12 cellular contexts compared by ENCODE assay signal in the genomic region with DNA sequence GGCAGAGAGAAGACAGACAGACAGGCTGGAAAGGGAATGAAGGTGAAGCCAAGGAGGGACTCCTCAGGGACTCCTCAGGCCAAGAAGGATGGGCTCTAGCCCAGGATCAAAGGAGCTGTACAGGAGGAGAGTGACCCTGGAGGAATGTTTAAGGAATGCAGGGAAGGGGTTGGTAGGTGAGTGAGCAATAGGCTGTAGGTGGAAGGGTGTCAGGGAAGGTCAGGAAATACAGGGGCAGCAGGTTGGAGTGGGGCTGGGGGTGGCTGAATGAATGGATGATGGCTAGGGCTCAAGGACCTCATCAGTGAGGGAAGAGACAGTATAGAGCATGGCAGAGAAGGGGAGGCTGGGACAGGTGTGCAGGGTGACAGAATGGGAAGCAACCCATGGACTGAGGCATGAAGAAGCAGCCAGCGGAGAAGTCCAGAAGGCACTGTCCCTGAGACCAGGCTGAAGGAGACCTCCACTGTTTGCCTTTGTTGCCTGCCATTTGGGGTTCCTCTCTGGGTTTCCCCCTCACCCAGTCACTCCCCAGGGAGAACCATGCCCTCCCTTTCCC. TPM values are rescaled to one million over a fixed set of nuclear protein-coding genes. Genes with fewer than 3 reads are reported as not detected.
DNase-seq lines count a peak whose midpoint lies in the region; ATAC-seq and FAIRE-seq lines count a peak whose summit lies in the region.
"Had no signal": no experiment of that assay in that cellular context is flagged by ENCODE, and none has a peak within 500 bp of the region (broad histone marks: within the 10 kb centered on the region; RNA-seq: fewer than 3 reads in every experiment).

No MANE protein-coding gene starts in this region.

- peaks cover 29% of the 10 kb centered on the region for H3K36me3 ChIP-seq in CD4-positive, CD25-positive, alpha-beta regulatory T cell (ENCODE audit: control insufficient read depth, insufficient read depth, low read length)
- H3K36me3 ChIP-seq in HUES48 (ENCODE audit: control insufficient read depth, insufficient read depth, low read length) (peaks cover 31% of the 10 kb centered on the region), ectodermal cell (ENCODE audit: control insufficient read depth, insufficient read depth, low read length) (peaks cover 31% of the 10 kb centered on the region), small intestine (ENCODE audit: control insufficient read depth in 2 of 2, insufficient read depth in 2 of 2, low read length in 2 of 2) (peaks cover 2% of the 10 kb centered on the region in 2 donors)

- DNase-seq in CD4-positive, CD25-positive, alpha-beta regulatory T cell, result no peak
- no peak for DNase-seq in natural killer cell treated with Interleukin-12 subunit alpha and Interleukin-12 subunit beta and Interleukin-15 and Interleukin-18, amount 100 ng/mL, for 72 hours (ENCODE audit: low spot score)
- DNase-seq in inferior parietal cortex (ENCODE audit: extremely low spot score) (no peak), small intestine (no peak), frontal cortex (ENCODE audit: low spot score in 2 of 2) (no peak), HTR-8/SVneo (ENCODE audit: insufficient read length, low spot score) (no peak)
- DNase-seq: NCI-H2171 treated with DMSO at 0.1 percent for 48 hours; SHP77 treated with DMSO at 0.1 percent for 48 hours; stimulated activated CD4-positive, alpha-beta T cell treated with anti-CD3 and anti-CD28 coated beads, Interleukin-2, amount 100 ng/mL, for 48 hours; upper lobe of right lung had no signal

- ATAC-seq in CD4-positive, CD25-positive, alpha-beta regulatory T cell (ENCODE audit: low read depth in 2 of 2), result no peak
- no peak for ATAC-seq in natural killer cell treated with Interleukin-12 subunit alpha and Interleukin-12 subunit beta and Interleukin-15 and Interleukin-18, amount 100 ng/mL, for 72 hours
- ATAC-seq: upper lobe of right lung had no signal

- peak overlapping the region; percentile 56 to 84 (median 82) for H3K4me3 Mint-ChIP-seq in CD4-positive, CD25-positive, alpha-beta regulatory T cell
- H3K4me3 Mint-ChIP-seq in natural killer cell treated with Interleukin-12 subunit alpha and Interleukin-12 subunit beta and Interleukin-15 and Interleukin-18, amount 100 ng/mL, for 72 hours, result peak overlapping the region; percentile 24

- H3K36me3 Mint-ChIP-seq in CD4-positive, CD25-positive, alpha-beta regulatory T cell, result peaks cover 32% of the 10 kb centered on the region
- H3K36me3 Mint-ChIP-seq in natural killer cell treated with Interleukin-12 subunit alpha and Interleukin-12 subunit beta and Interleukin-15 and Interleukin-18, amount 100 ng/mL, for 72 hours, result peaks cover 6% of the 10 kb centered on the region

- H3K27ac Mint-ChIP-seq in CD4-positive, CD25-positive, alpha-beta regulatory T cell, result peak overlapping the region in 2 of 3 donors; percentile 67 to 94
- H3K27ac Mint-ChIP-seq in natural killer cell treated with Interleukin-12 subunit alpha and Interleukin-12 subunit beta and Interleukin-15 and Interleukin-18, amount 100 ng/mL, for 72 hours, result peak overlapping the region; percentile 7 to 9

- FAIRE-seq in small intestine (lab: Jason Lieb, UNC) (no peak), frontal cortex (lab: Jason Lieb, UNC) (no peak), HTR-8/SVneo (lab: Jason Lieb, UNC) (no peak)

- no peak overlapping the region for H3K27ac ChIP-seq in CD4-positive, CD25-positive, alpha-beta regulatory T cell (ENCODE audit: insufficient read depth, low read length, poor library complexity, severe bottlenecking)
- H3K27ac ChIP-seq in HUES48 (ENCODE audit: low read depth, low read length) (peak overlapping the region; percentile 98), ectodermal cell (ENCODE audit: insufficient read depth, low read depth, low read length, poor library complexity, severe bottlenecking) (peak overlapping the region; percentile 36), small intestine (ENCODE audit: low read depth in 1 of 2, low read length in 1 of 2) (no peak overlapping the region)
- H3K27ac ChIP-seq: upper lobe of right lung had no signal

- H3K4me3 ChIP-seq in CD4-positive, CD25-positive, alpha-beta regulatory T cell (ENCODE audit: low read depth, low read length), result no peak overlapping the region
- H3K4me3 ChIP-seq in HUES48 (ENCODE audit: low read depth, low read length) (peak overlapping the region; percentile 65), ectodermal cell (ENCODE audit: insufficient read depth, low read depth, low read length) (peak overlapping the region; percentile 40), small intestine (ENCODE audit: low read depth in 1 of 2, low read length in 2 of 2) (no peak overlapping the region)
- H3K4me3 ChIP-seq: upper lobe of right lung had no signal

- H3K4me1 ChIP-seq in CD4-positive, CD25-positive, alpha-beta regulatory T cell (ENCODE audit: control insufficient read depth, insufficient read depth, low read length, poor library complexity, severe bottlenecking), result peaks cover 46% of the 10 kb centered on the region
- peaks cover 51% of the 10 kb centered on the region for H3K4me1 ChIP-seq in HUES48 (ENCODE audit: control insufficient read depth, insufficient read depth, low read length)
- peaks cover 59% of the 10 kb centered on the region for H3K4me1 ChIP-seq in ectodermal cell (ENCODE audit: control insufficient read depth, insufficient read depth, low read length)
- H3K4me1 ChIP-seq in small intestine (ENCODE audit: control insufficient read depth in 2 of 2, insufficient read depth in 1 of 2, low read depth in 1 of 2, low read length in 1 of 2), result peaks cover 5 to 7% of the 10 kb centered on the region in 2 donors

- H3K4me1 Mint-ChIP-seq in CD4-positive, CD25-positive, alpha-beta regulatory T cell, result peaks cover 14 to 57% (median 42%) of the 10 kb centered on the region in 4 donors
- peaks cover 49 to 52% of the 10 kb centered on the region in 2 donors for H3K4me1 Mint-ChIP-seq in natural killer cell treated with Interleukin-12 subunit alpha and Interleukin-12 subunit beta and Interleukin-15 and Interleukin-18, amount 100 ng/mL, for 72 hours (ENCODE audit: low read depth in 2 of 2)

- H3K9ac ChIP-seq in HUES48 (ENCODE audit: low read depth, low read length), result peak overlapping the region; percentile 29; the same call in 1 of the 2 replicates

- H3K27me3 Mint-ChIP-seq in CD4-positive, CD25-positive, alpha-beta regulatory T cell, result peaks cover 6% of the 10 kb centered on the region
- H3K27me3 Mint-ChIP-seq in natural killer cell treated with Interleukin-12 subunit alpha and Interleukin-12 subunit beta and Interleukin-15 and Interleukin-18, amount 100 ng/mL, for 72 hours, result no peaks in the 10 kb centered on the region

- WGBS in ectodermal cell, 2 experiments, result 67 to 77% methylated on average over 1 of the region's 1 CpG
- 85 to 100% (median 100%) methylated on average over 1 of the region's 1 CpG for WGBS in small intestine, 3 donors

- no peaks in the 10 kb centered on the region for H3K9me3 Mint-ChIP-seq in CD4-positive, CD25-positive, alpha-beta regulatory T cell
- no peaks in the 10 kb centered on the region for H3K9me3 Mint-ChIP-seq in natural killer cell treated with Interleukin-12 subunit alpha and Interleukin-12 subunit beta and Interleukin-15 and Interleukin-18, amount 100 ng/mL, for 72 hours

- no peaks in the 10 kb centered on the region for H3K27me3 ChIP-seq in CD4-positive, CD25-positive, alpha-beta regulatory T cell (ENCODE audit: control insufficient read depth, insufficient read depth, low read length)
- no peaks in the 10 kb centered on the region for H3K27me3 ChIP-seq in HUES48 (ENCODE audit: control insufficient read depth, insufficient read depth, low read length)
- H3K27me3 ChIP-seq in ectodermal cell (ENCODE audit: control insufficient read depth, insufficient read depth, low read length, poor library complexity, severe bottlenecking), result no peaks in the 10 kb centered on the region
- no peaks in the 10 kb centered on the region for H3K27me3 ChIP-seq in small intestine (ENCODE audit: control insufficient read depth in 2 of 2, insufficient read depth in 2 of 2, low read length in 2 of 2)
- H3K27me3 ChIP-seq: upper lobe of right lung had no signal

- H3K9me3 ChIP-seq in CD4-positive, CD25-positive, alpha-beta regulatory T cell (ENCODE audit: control insufficient read depth in 2 of 2, low read length in 2 of 2), result no peaks in the 10 kb centered on the region
- H3K9me3 ChIP-seq in HUES48 (ENCODE audit: control insufficient read depth, insufficient read depth, low read length) (no peaks in the 10 kb centered on the region), ectodermal cell (ENCODE audit: control insufficient read depth, low read length) (no peaks in the 10 kb centered on the region), small intestine (ENCODE audit: control insufficient read depth, low read depth) (no peaks in the 10 kb centered on the region)
- H3K9me3 ChIP-seq: upper lobe of right lung had no signal

RNA-seq across cellular contexts. Expression of a gene that starts 13.2 kb away (rescaled TPM):
- 81.4 TPM for total RNA-seq in CD4-positive, CD25-positive, alpha-beta regulatory T cell
- polyA plus RNA-seq in CD4-positive, CD25-positive, alpha-beta regulatory T cell, result under 1 TPM; 0.48 to 0.82 (median 0.63) TPM
- 146 TPM for polyA plus RNA-seq in ectodermal cell (2013, experiment 1 of 4)
- polyA plus RNA-seq in ectodermal cell (2013, experiment 2 of 4), result 158 TPM
- 90.5 TPM for polyA plus RNA-seq in ectodermal cell (2013, experiment 3 of 4)
- polyA plus RNA-seq in ectodermal cell (2013, experiment 4 of 4), result 110 TPM
- total RNA-seq in natural killer cell treated with Interleukin-12 subunit alpha and Interleukin-12 subunit beta and Interleukin-15 and Interleukin-18, amount 100 ng/mL, for 72 hours, result 10 to 100 TPM; 17.7 to 77.0 TPM
- polyA plus RNA-seq in small intestine, result 1 to 10 TPM in 2 of 3 donors, under 1 TPM in 1; 0.89 to 9.6 (median 1.6) TPM
- total RNA-seq in frontal cortex, result 35.1 TPM

RNA-seq across cellular contexts. Expression of a gene that starts 15.2 kb away (rescaled TPM):
- total RNA-seq in CD4-positive, CD25-positive, alpha-beta regulatory T cell, result 202 TPM
- polyA plus RNA-seq in CD4-positive, CD25-positive, alpha-beta regulatory T cell, result 100 to 1,000 TPM; 435 to 529 (median 489) TPM
- polyA plus RNA-seq in ectodermal cell (2013, experiment 1 of 4), result 270 TPM
- 294 TPM for polyA plus RNA-seq in ectodermal cell (2013, experiment 2 of 4)
- polyA plus RNA-seq in ectodermal cell (2013, experiment 3 of 4), result 245 TPM
- 278 TPM for polyA plus RNA-seq in ectodermal cell (2013, experiment 4 of 4)
- 100 to 1,000 TPM; 106 to 156 TPM for total RNA-seq in natural killer cell treated with Interleukin-12 subunit alpha and Interleukin-12 subunit beta and Interleukin-15 and Interleukin-18, amount 100 ng/mL, for 72 hours
- polyA plus RNA-seq in small intestine, result 100 to 1,000 TPM; 129 to 217 (median 183) TPM
- total RNA-seq in frontal cortex, result 84.8 TPM

RNA-seq across cellular contexts. Expression of a gene that starts 21.3 kb away (rescaled TPM):
- total RNA-seq in CD4-positive, CD25-positive, alpha-beta regulatory T cell, result 8.6 TPM
- polyA plus RNA-seq in CD4-positive, CD25-positive, alpha-beta regulatory T cell, result 10 to 100 TPM in 1 of 4 donors, 1 to 10 TPM in 3; 4.5 to 11.7 (median 6.8) TPM
- polyA plus RNA-seq in ectodermal cell (2013, experiment 1 of 4), result 30.1 TPM
- 33.1 TPM for polyA plus RNA-seq in ectodermal cell (2013, experiment 2 of 4)
- polyA plus RNA-seq in ectodermal cell (2013, experiment 3 of 4), result 18.3 TPM
- 20.0 TPM for polyA plus RNA-seq in ectodermal cell (2013, experiment 4 of 4)
- total RNA-seq in natural killer cell treated with Interleukin-12 subunit alpha and Interleukin-12 subunit beta and Interleukin-15 and Interleukin-18, amount 100 ng/mL, for 72 hours, result 10 to 100 TPM; 10.9 to 25.4 TPM
- 1 to 10 TPM; 1.6 to 5.2 (median 1.9) TPM for polyA plus RNA-seq in small intestine
- total RNA-seq in frontal cortex, result 9.0 TPM

RNA-seq across cellular contexts. Expression of a gene that starts 22.3 kb away (rescaled TPM):
- 403 TPM for total RNA-seq in CD4-positive, CD25-positive, alpha-beta regulatory T cell
- polyA plus RNA-seq in CD4-positive, CD25-positive, alpha-beta regulatory T cell, result 10 to 100 TPM; 41.5 to 72.2 (median 64.1) TPM
- 78.6 TPM for polyA plus RNA-seq in ectodermal cell (2013, experiment 1 of 4)
- polyA plus RNA-seq in ectodermal cell (2013, experiment 2 of 4), result 67.1 TPM
- 62.7 TPM for polyA plus RNA-seq in ectodermal cell (2013, experiment 3 of 4)
- polyA plus RNA-seq in ectodermal cell (2013, experiment 4 of 4), result 74.0 TPM
- total RNA-seq in natural killer cell treated with Interleukin-12 subunit alpha and Interleukin-12 subunit beta and Interleukin-15 and Interleukin-18, amount 100 ng/mL, for 72 hours, result 10 to 100 TPM; 46.5 to 66.6 TPM
- 10 to 100 TPM; 32.2 to 67.6 (median 48.1) TPM for polyA plus RNA-seq in small intestine
- total RNA-seq in frontal cortex, result 16.3 TPM

RNA-seq across cellular contexts. Expression of a gene that starts 41.5 kb away (rescaled TPM):
- 8.7 TPM for total RNA-seq in CD4-positive, CD25-positive, alpha-beta regulatory T cell
- 1 to 10 TPM in 3 of 4 donors, under 1 TPM in 1; 0.41 to 3.9 (median 1.3) TPM for polyA plus RNA-seq in CD4-positive, CD25-positive, alpha-beta regulatory T cell
- polyA plus RNA-seq in ectodermal cell (2013, experiment 1 of 4), result 106 TPM
- 82.4 TPM for polyA plus RNA-seq in ectodermal cell (2013, experiment 2 of 4)
- polyA plus RNA-seq in ectodermal cell (2013, experiment 3 of 4), result 94.9 TPM
- polyA plus RNA-seq in ectodermal cell (2013, experiment 4 of 4), result 85.8 TPM
- 100 to 1,000 TPM in 1 of 2 donors, 10 to 100 TPM in 1; 52.9 to 115 TPM for total RNA-seq in natural killer cell treated with Interleukin-12 subunit alpha and Interleukin-12 subunit beta and Interleukin-15 and Interleukin-18, amount 100 ng/mL, for 72 hours
- 10 to 100 TPM in 1 of 3 donors, 1 to 10 TPM in 2; 3.1 to 23.2 (median 3.2) TPM for polyA plus RNA-seq in small intestine
- 4.1 TPM for total RNA-seq in frontal cortex

Comparison
In these comparisons a context has a peak if more than half of its experiments do, and no peak if none do; other contexts are left out.
1. H3K27ac ChIP-seq: peak in HUES48 (single experiment) and ectodermal cell (single experiment); none in CD4-positive, CD25-positive, alpha-beta regulatory T cell (single experiment) and small intestine (0 of 2).
2. H3K4me3 ChIP-seq: peak in HUES48 (single experiment) and ectodermal cell (single experiment); none in CD4-positive, CD25-positive, alpha-beta regulatory T cell (single experiment) and small intestine (0 of 2).